ENCODE assay signal across 13 cellular contexts in genomic region chr5:12109075-12109688, GRCh38.
DNase-seq lines count a peak whose midpoint lies in the region; ATAC-seq and TF ChIP-seq lines count a peak whose summit lies in the region.
"Had no signal": no experiment of that assay in that cellular context is flagged by ENCODE, and none has a peak within 500 bp of the region (broad histone marks: within the 10 kb centered on the region; RNA-seq: fewer than 3 reads in every experiment).

No MANE protein-coding gene starts in this region.

- H3K9me3 Mint-ChIP-seq in GM23338: no peaks in the 10 kb centered on the region
- H3K9me3 Mint-ChIP-seq in activated T-helper 1 cell treated with anti-CD3 and anti-CD28 coated beads, Interleukin-12 subunit alpha, Interleukin-12 subunit beta, Interleukin-2, Interleukin-4 antibody, amounts not matched to agents 30 ng/mL and 10 ng/mL and 1 ng/mL, durations not matched to agents 14 hours and 24 hours and 36 hours: no peaks in the 10 kb centered on the region
- peaks cover 17 to 22% of the 10 kb centered on the region in 2 donors for H3K9me3 Mint-ChIP-seq in stimulated activated naive CD8-positive, alpha-beta T cell treated with anti-CD3 and anti-CD28 coated beads, Interleukin-15, amount 100 ng/mL, for 72 hours
- peaks cover 13% of the 10 kb centered on the region for H3K9me3 Mint-ChIP-seq in activated CD8-positive, alpha-beta memory T cell treated with anti-CD3 and anti-CD28 coated beads, Interleukin-2, amount 10 ng/mL, durations not matched to agents 7 days and 5 days (ENCODE audit: low read depth)
- H3K9me3 Mint-ChIP-seq: H9 had no signal

- H3K18ac ChIP-seq in mesendoderm (ENCODE audit: low read length): no peak overlapping the region

- H3K23ac ChIP-seq in mesendoderm (ENCODE audit: low read length): no peak overlapping the region

- H3K9ac ChIP-seq in mesendoderm (ENCODE audit: low read length): no peak overlapping the region
- H3K9ac ChIP-seq: BLaER1, GM23248 had no signal

- H3K56ac ChIP-seq in mesendoderm (ENCODE audit: low read length): no peak overlapping the region

- H3K4me1 Mint-ChIP-seq in GM23338: no peaks in the 10 kb centered on the region
- H3K4me1 Mint-ChIP-seq in activated T-helper 1 cell treated with anti-CD3 and anti-CD28 coated beads, Interleukin-12 subunit alpha, Interleukin-12 subunit beta, Interleukin-2, Interleukin-4 antibody, amounts not matched to agents 30 ng/mL and 10 ng/mL and 1 ng/mL, durations not matched to agents 14 hours and 24 hours and 36 hours (ENCODE audit: low read depth): no peaks in the 10 kb centered on the region
- no peaks in the 10 kb centered on the region for H3K4me1 Mint-ChIP-seq in stimulated activated naive CD8-positive, alpha-beta T cell treated with anti-CD3 and anti-CD28 coated beads, Interleukin-15, amount 100 ng/mL, for 72 hours
- H3K4me1 Mint-ChIP-seq in activated CD8-positive, alpha-beta memory T cell treated with anti-CD3 and anti-CD28 coated beads, Interleukin-2, amount 10 ng/mL, durations not matched to agents 7 days and 5 days: no peaks in the 10 kb centered on the region
- H3K4me1 Mint-ChIP-seq: CD8-positive, alpha-beta memory T cell; H9 had no signal

- no peak overlapping the region for H3K4me3 Mint-ChIP-seq in GM23338
- H3K4me3 Mint-ChIP-seq in activated T-helper 1 cell treated with anti-CD3 and anti-CD28 coated beads, Interleukin-12 subunit alpha, Interleukin-12 subunit beta, Interleukin-2, Interleukin-4 antibody, amounts not matched to agents 30 ng/mL and 10 ng/mL and 1 ng/mL, durations not matched to agents 14 hours and 24 hours and 36 hours: no peak overlapping the region
- H3K4me3 Mint-ChIP-seq in stimulated activated naive CD8-positive, alpha-beta T cell treated with anti-CD3 and anti-CD28 coated beads, Interleukin-15, amount 100 ng/mL, for 72 hours: no peak overlapping the region
- H3K4me3 Mint-ChIP-seq in activated CD8-positive, alpha-beta memory T cell treated with anti-CD3 and anti-CD28 coated beads, Interleukin-2, amount 10 ng/mL, durations not matched to agents 7 days and 5 days: no peak overlapping the region
- H3K4me3 Mint-ChIP-seq: CD8-positive, alpha-beta memory T cell; H9 had no signal

- H2BK5ac ChIP-seq in mesendoderm (ENCODE audit: low read length): no peak overlapping the region

- H3K27me3 Mint-ChIP-seq in GM23338 (ENCODE audit: insufficient read depth, low read depth, poor library complexity): no peaks in the 10 kb centered on the region
- no peaks in the 10 kb centered on the region for H3K27me3 Mint-ChIP-seq in activated T-helper 1 cell treated with anti-CD3 and anti-CD28 coated beads, Interleukin-12 subunit alpha, Interleukin-12 subunit beta, Interleukin-2, Interleukin-4 antibody, amounts not matched to agents 30 ng/mL and 10 ng/mL and 1 ng/mL, durations not matched to agents 14 hours and 24 hours and 36 hours (ENCODE audit: insufficient read depth)
- H3K27me3 Mint-ChIP-seq in stimulated activated naive CD8-positive, alpha-beta T cell treated with anti-CD3 and anti-CD28 coated beads, Interleukin-15, amount 100 ng/mL, for 72 hours: no peaks in the 10 kb centered on the region
- no peaks in the 10 kb centered on the region for H3K27me3 Mint-ChIP-seq in activated CD8-positive, alpha-beta memory T cell treated with anti-CD3 and anti-CD28 coated beads, Interleukin-2, amount 10 ng/mL, durations not matched to agents 7 days and 5 days
- H3K27me3 Mint-ChIP-seq: CD8-positive, alpha-beta memory T cell had no signal

- H2AK5ac ChIP-seq in mesendoderm (ENCODE audit: low read length): no peak overlapping the region

- H3K36me3 ChIP-seq in GM23338 (ENCODE audit: insufficient read depth) (no peaks in the 10 kb centered on the region), mesendoderm (ENCODE audit: control insufficient read depth, insufficient read depth, low read length) (no peaks in the 10 kb centered on the region)
- H3K36me3 ChIP-seq: BLaER1 had no signal

- intact Hi-C loops in activated T-helper 1 cell treated with anti-CD3 and anti-CD28 coated beads, Interleukin-12 subunit alpha, Interleukin-12 subunit beta, Interleukin-2, Interleukin-4 antibody, amounts not matched to agents 30 ng/mL and 10 ng/mL and 1 ng/mL, durations not matched to agents 14 hours and 24 hours and 36 hours (cut with micrococcal nuclease): no loop called here

- H3K79me2 ChIP-seq in GM23338 (replicated peaks; ENCODE audit: insufficient read depth) (no peaks in the 10 kb centered on the region), mesendoderm (ENCODE audit: control insufficient read depth, insufficient read depth, low read length) (no peaks in the 10 kb centered on the region)

- no CpG with 5 or more reads among the region's 5 CpGs for WGBS in mesendoderm (ENCODE audit: extremely low coverage, insufficient coverage, low lambda C conversion rate)

- H2BK120ac ChIP-seq in mesendoderm (ENCODE audit: low read depth, low read length): no peak overlapping the region

- no peaks in the 10 kb centered on the region for H3K36me3 Mint-ChIP-seq in GM23338 (ENCODE audit: low read depth)
- H3K36me3 Mint-ChIP-seq in activated T-helper 1 cell treated with anti-CD3 and anti-CD28 coated beads, Interleukin-12 subunit alpha, Interleukin-12 subunit beta, Interleukin-2, Interleukin-4 antibody, amounts not matched to agents 30 ng/mL and 10 ng/mL and 1 ng/mL, durations not matched to agents 14 hours and 24 hours and 36 hours (ENCODE audit: low read depth): no peaks in the 10 kb centered on the region
- H3K36me3 Mint-ChIP-seq in activated CD8-positive, alpha-beta memory T cell treated with anti-CD3 and anti-CD28 coated beads, Interleukin-2, amount 10 ng/mL, durations not matched to agents 7 days and 5 days: no peaks in the 10 kb centered on the region
- H3K36me3 Mint-ChIP-seq: CD8-positive, alpha-beta memory T cell had no signal

- H3K79me1 ChIP-seq in mesendoderm (ENCODE audit: low read length): no peaks in the 10 kb centered on the region

- H3K27ac ChIP-seq in GM23338 (ENCODE audit: low read depth) (no peak overlapping the region), VCaP (peak overlapping the region; percentile 94), mesendoderm (ENCODE audit: low read depth, low read length) (no peak overlapping the region)
- H3K27ac ChIP-seq: BLaER1, GM23248 had no signal

- H3K4me1 ChIP-seq in GM23338 (ENCODE audit: insufficient read depth) (no peaks in the 10 kb centered on the region), mesendoderm (ENCODE audit: control insufficient read depth, low read depth, low read length) (no peaks in the 10 kb centered on the region)
- H3K4me1 ChIP-seq: BLaER1 had no signal

- H3K4me2 ChIP-seq in GM23338 (no peak overlapping the region), mesendoderm (ENCODE audit: low read length) (no peak overlapping the region)
- H3K4me2 ChIP-seq: BLaER1 had no signal

- no peak overlapping the region for H2BK15ac ChIP-seq in mesendoderm (replicated peaks; ENCODE audit: low read depth)

- H4K20me1 ChIP-seq in GM23338 (replicated peaks; ENCODE audit: insufficient read depth): no peaks in the 10 kb centered on the region
- H4K20me1 ChIP-seq: BLaER1 had no signal

- no peak overlapping the region for H4K5ac ChIP-seq in mesendoderm (ENCODE audit: low read length)

- H3K9me2 ChIP-seq in GM23338 (ENCODE audit: insufficient read depth): no peaks in the 10 kb centered on the region

- no peak for ATAC-seq in GM23338
- no peak for ATAC-seq in stimulated activated naive CD8-positive, alpha-beta T cell treated with anti-CD3 and anti-CD28 coated beads, Interleukin-15, amount 100 ng/mL, for 72 hours
- no peak for ATAC-seq in activated CD8-positive, alpha-beta memory T cell treated with anti-CD3 and anti-CD28 coated beads, Interleukin-2, amount 10 ng/mL, durations not matched to agents 7 days and 5 days
- ATAC-seq: K562 had no signal

- CTCF ChIA-PET in activated CD8-positive, alpha-beta memory T cell treated with anti-CD3 and anti-CD28 coated beads, Interleukin-2, amount 10 ng/mL, durations not matched to agents 7 days and 5 days (lab: Charles Lee): no interaction called here

- 0 out of 2 replicates have a peak overlapping the region, but pooled peaks have one; percentile 25 for H2AFZ ChIP-seq in GM23338
- H2AFZ ChIP-seq: GM23248 had no signal

- no peak for TF ChIP-seq CTCF in GM23338 (conservative IDR thresholded peaks at IDR 0.05; ENCODE audit: low read depth in 2 of 2)
- TF ChIP-seq CTCF in VCaP (conservative IDR thresholded peaks at IDR 0.05): no peak

- no peak overlapping the region for H3K4ac ChIP-seq in mesendoderm (ENCODE audit: low read depth, low read length)

- no peak overlapping the region for H3K4me3 ChIP-seq in GM23338
- H3K4me3 ChIP-seq in mesendoderm (ENCODE audit: low read length): no peak overlapping the region
- H3K4me3 ChIP-seq: BLaER1, GM23248, K562 had no signal

- H3F3A ChIP-seq in GM23338 (replicated peaks; ENCODE audit: low read depth): no peaks in the 10 kb centered on the region

- DNase-seq in GM23338 (ENCODE audit: low spot score) (no peak), mesendoderm (peak; percentile 64)
- no peak for DNase-seq in activated T-helper 1 cell treated with anti-CD3 and anti-CD28 coated beads, Interleukin-12 subunit alpha, Interleukin-12 subunit beta, Interleukin-2, Interleukin-4 antibody, amounts not matched to agents 30 ng/mL and 10 ng/mL and 1 ng/mL, durations not matched to agents 14 hours and 24 hours and 36 hours (ENCODE audit: low spot score)
- DNase-seq in stimulated activated naive CD8-positive, alpha-beta T cell treated with anti-CD3 and anti-CD28 coated beads, Interleukin-15, amount 100 ng/mL, for 72 hours: no peak
- no peak for DNase-seq in activated CD8-positive, alpha-beta memory T cell treated with anti-CD3 and anti-CD28 coated beads, Interleukin-2, amount 10 ng/mL, durations not matched to agents 7 days and 5 days
- DNase-seq in central memory CD4-positive, alpha-beta T cell: no peak
- DNase-seq: CD8-positive, alpha-beta memory T cell; DMS 273 treated with DMSO at 0.1 percent for 48 hours; GM23248; H9 had no signal

- H3K27me3 ChIP-seq in GM23338 (ENCODE audit: insufficient read depth) (no peaks in the 10 kb centered on the region), mesendoderm (ENCODE audit: insufficient read depth, low read length, poor library complexity) (peaks cover 2% of the 10 kb centered on the region)
- H3K27me3 ChIP-seq: BLaER1 had no signal

- H3K27ac Mint-ChIP-seq in GM23338: no peak overlapping the region
- no peak overlapping the region for H3K27ac Mint-ChIP-seq in activated T-helper 1 cell treated with anti-CD3 and anti-CD28 coated beads, Interleukin-12 subunit alpha, Interleukin-12 subunit beta, Interleukin-2, Interleukin-4 antibody, amounts not matched to agents 30 ng/mL and 10 ng/mL and 1 ng/mL, durations not matched to agents 14 hours and 24 hours and 36 hours
- no peak overlapping the region for H3K27ac Mint-ChIP-seq in stimulated activated naive CD8-positive, alpha-beta T cell treated with anti-CD3 and anti-CD28 coated beads, Interleukin-15, amount 100 ng/mL, for 72 hours
- H3K27ac Mint-ChIP-seq in activated CD8-positive, alpha-beta memory T cell treated with anti-CD3 and anti-CD28 coated beads, Interleukin-2, amount 10 ng/mL, durations not matched to agents 7 days and 5 days: no peak overlapping the region
- H3K27ac Mint-ChIP-seq: CD8-positive, alpha-beta memory T cell had no signal

- no peak overlapping the region for H4K8ac ChIP-seq in mesendoderm (ENCODE audit: low read depth, low read length)
